1 cellular context compared by ENCODE assay signal in the genomic region with DNA sequence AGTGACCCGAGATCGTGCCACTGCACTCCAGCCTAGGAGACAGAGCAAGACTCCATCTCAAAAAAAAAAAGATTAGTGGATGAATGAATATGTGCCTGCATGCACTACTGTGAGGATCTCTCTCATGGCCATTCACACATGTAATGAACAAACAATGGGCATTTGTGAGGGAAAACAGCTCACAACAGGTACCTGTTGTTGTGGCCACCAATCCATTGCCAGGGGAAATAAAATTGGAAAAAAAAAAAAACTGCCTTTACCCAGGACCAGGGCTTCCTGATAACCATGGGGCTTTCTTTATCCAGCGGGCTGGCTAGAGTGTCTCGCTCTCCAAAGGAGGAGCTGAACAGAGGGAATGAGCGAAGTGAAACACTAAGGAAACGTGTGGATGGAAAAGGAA.
TF ChIP-seq lines count a peak whose summit lies in the region.

No MANE protein-coding gene starts in this region.

TF ChIP-seq in GM23338, 12 proteins besides CTCF, POLR2A, EP300 and RAD21 (continued from another document):
- no peak for TF ChIP-seq ZNF462 (CRISPR knock-in tag; IDR thresholded peaks at IDR 0.05)
- TF ChIP-seq, protein P1, sequence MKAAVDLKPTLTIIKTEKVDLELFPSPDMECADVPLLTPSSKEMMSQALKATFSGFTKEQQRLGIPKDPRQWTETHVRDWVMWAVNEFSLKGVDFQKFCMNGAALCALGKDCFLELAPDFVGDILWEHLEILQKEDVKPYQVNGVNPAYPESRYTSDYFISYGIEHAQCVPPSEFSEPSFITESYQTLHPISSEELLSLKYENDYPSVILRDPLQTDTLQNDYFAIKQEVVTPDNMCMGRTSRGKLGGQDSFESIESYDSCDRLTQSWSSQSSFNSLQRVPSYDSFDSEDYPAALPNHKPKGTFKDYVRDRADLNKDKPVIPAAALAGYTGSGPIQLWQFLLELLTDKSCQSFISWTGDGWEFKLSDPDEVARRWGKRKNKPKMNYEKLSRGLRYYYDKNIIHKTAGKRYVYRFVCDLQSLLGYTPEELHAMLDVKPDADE (IDR thresholded peaks at IDR 0.05) = no peak
- no peak for TF ChIP-seq ZNF114 (CRISPR knock-in tag; IDR thresholded peaks at IDR 0.05)
- TF ChIP-seq, protein P2, sequence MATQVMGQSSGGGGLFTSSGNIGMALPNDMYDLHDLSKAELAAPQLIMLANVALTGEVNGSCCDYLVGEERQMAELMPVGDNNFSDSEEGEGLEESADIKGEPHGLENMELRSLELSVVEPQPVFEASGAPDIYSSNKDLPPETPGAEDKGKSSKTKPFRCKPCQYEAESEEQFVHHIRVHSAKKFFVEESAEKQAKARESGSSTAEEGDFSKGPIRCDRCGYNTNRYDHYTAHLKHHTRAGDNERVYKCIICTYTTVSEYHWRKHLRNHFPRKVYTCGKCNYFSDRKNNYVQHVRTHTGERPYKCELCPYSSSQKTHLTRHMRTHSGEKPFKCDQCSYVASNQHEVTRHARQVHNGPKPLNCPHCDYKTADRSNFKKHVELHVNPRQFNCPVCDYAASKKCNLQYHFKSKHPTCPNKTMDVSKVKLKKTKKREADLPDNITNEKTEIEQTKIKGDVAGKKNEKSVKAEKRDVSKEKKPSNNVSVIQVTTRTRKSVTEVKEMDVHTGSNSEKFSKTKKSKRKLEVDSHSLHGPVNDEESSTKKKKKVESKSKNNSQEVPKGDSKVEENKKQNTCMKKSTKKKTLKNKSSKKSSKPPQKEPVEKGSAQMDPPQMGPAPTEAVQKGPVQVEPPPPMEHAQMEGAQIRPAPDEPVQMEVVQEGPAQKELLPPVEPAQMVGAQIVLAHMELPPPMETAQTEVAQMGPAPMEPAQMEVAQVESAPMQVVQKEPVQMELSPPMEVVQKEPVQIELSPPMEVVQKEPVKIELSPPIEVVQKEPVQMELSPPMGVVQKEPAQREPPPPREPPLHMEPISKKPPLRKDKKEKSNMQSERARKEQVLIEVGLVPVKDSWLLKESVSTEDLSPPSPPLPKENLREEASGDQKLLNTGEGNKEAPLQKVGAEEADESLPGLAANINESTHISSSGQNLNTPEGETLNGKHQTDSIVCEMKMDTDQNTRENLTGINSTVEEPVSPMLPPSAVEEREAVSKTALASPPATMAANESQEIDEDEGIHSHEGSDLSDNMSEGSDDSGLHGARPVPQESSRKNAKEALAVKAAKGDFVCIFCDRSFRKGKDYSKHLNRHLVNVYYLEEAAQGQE (IDR thresholded peaks at IDR 0.05; ENCODE audit: unreplicated experiment) = no peak
- no peak for TF ChIP-seq NANOG (IDR thresholded peaks at IDR 0.05; ENCODE audit: borderline replicate concordance)
- no peak for TF ChIP-seq JUNB (IDR thresholded peaks at IDR 0.05; ENCODE audit: unreplicated experiment)
- no peak for TF ChIP-seq EZH2 (IDR thresholded peaks at IDR 0.05; ENCODE audit: low read depth, unreplicated experiment)
- TF ChIP-seq CREB1 (CRISPR knock-in tag; IDR thresholded peaks at IDR 0.05; ENCODE audit: low read depth) = no peak
TF ChIP-seq in GM23338: peak in this region for 0.
